ENCODE assay signal across 22 cellular contexts in genomic region chr11:113234888-113235287, GRCh38.
DNase-seq lines count a peak whose midpoint lies in the region.
"Had no signal": no experiment of that assay in that cellular context is flagged by ENCODE, and none has a peak within 500 bp of the region (broad histone marks: within the 10 kb centered on the region; RNA-seq: fewer than 3 reads in every experiment).

No MANE protein-coding gene starts in this region.

- DNase-seq in ELF-1 (ENCODE audit: low read depth, low spot score) (peak; percentile 5), globus pallidus (ENCODE audit: low spot score) (peak; percentile 81), midbrain (lab: John Stamatoyannopoulos, UW) (peak; percentile 50), substantia nigra (lab: John Stamatoyannopoulos, UW) (peak in 30 of 49 donors; percentile 11 to 63 (median 40)), SKM-1 (lab: John Stamatoyannopoulos, UW; ENCODE audit: unreplicated experiment) (no peak), T-helper 1 cell (no peak), SW 1271 (lab: John Stamatoyannopoulos, UW) (no peak), MG63 (no peak)
- DNase-seq: 8988T; ACHN; CD4-positive, CD25-positive, alpha-beta regulatory T cell; DMS153; DND-41; NCI-H1092; NCI-H1417 treated with DMSO at 0.1 percent for 48 hours; NCI-H1694 treated with DMSO at 0.1 percent for 48 hours; NCI-H2081; NCI-H2227 treated with DMSO at 0.1 percent for 48 hours; NCI-H526 treated with DMSO at 0.1 percent for 48 hours; Right ventricle myocardium superior; RPMI8226 had no signal

- no peaks in the 10 kb centered on the region for H3K36me3 ChIP-seq in MG63
- H3K36me3 ChIP-seq: BLaER1 had no signal

- H3K27ac ChIP-seq in substantia nigra (ENCODE audit: low read depth, low read length, poor library complexity, severe bottlenecking) = peak overlapping the region; percentile 82
- H3K27ac ChIP-seq: BLaER1 had no signal

- H3K9me3 ChIP-seq in MG63 = no peaks in the 10 kb centered on the region
- H3K9me3 ChIP-seq: BLaER1 had no signal

- H3K4me3 ChIP-seq in MG63 = no peak overlapping the region
- H3K4me3 ChIP-seq: BLaER1 had no signal

- H3K27me3 ChIP-seq in MG63 = no peaks in the 10 kb centered on the region
- H3K27me3 ChIP-seq: BLaER1 had no signal

Comparison
In these comparisons a context has a peak if more than half of its experiments do, and no peak if none do; other contexts are left out.
1. DNase-seq: peak in ELF-1 (single experiment), globus pallidus (single experiment), midbrain (single experiment) and substantia nigra (30 of 49); none in SKM-1 (single experiment), T-helper 1 cell (0 of 5), SW 1271 (0 of 2) and MG63 (single experiment).